Comparison of ENCODE assay signal across 15 cellular contexts in genomic region chr2:112198780-112199179, GRCh38.
"Had no signal": no experiment of that assay in that cellular context is flagged by ENCODE, and none has a peak within 500 bp of the region (broad histone marks: within the 10 kb centered on the region; RNA-seq: fewer than 3 reads in every experiment).

No MANE protein-coding gene starts in this region.

- DNase-seq: activated CD4-positive, alpha-beta T cell treated with anti-CD3 and anti-CD28 coated beads, Interleukin-2, amount 50 U/mL, for 48 hours; activated CD8-positive, alpha-beta memory T cell treated with anti-CD3 and anti-CD28 coated beads, Interleukin-2, amount 10 ng/mL, durations not matched to agents 7 days and 5 days; activated gamma-delta T cell; activated T-cell treated with anti-CD3 and anti-CD28 coated beads, Interleukin-2, amount 50 U/mL, for 4 hours; head of caudate nucleus; nucleus accumbens; stimulated activated CD4-positive, alpha-beta T cell treated with anti-CD3 and anti-CD28 coated beads, Interleukin-12 subunit alpha, Interleukin-12 subunit beta, amount 100 ng/mL, for 4 hours; stimulated activated CD4-positive, alpha-beta T cell treated with anti-CD3 and anti-CD28 coated beads, Interleukin-2, amount 100 ng/mL, for 48 hours; upper lobe of left lung had no signal

- H3K27ac Mint-ChIP-seq: activated CD8-positive, alpha-beta memory T cell treated with anti-CD3 and anti-CD28 coated beads, Interleukin-2, amount 10 ng/mL, durations not matched to agents 7 days and 5 days; activated naive CD8-positive, alpha-beta T cell; memory B cell; natural killer cell treated with Interleukin-12 subunit alpha and Interleukin-12 subunit beta and Interleukin-15 and Interleukin-18, amount 100 ng/mL, for 72 hours; stimulated activated naive CD8-positive, alpha-beta T cell treated with anti-CD3 and anti-CD28 coated beads, Interleukin-15, Interleukin-2, amounts not matched to agents 100 ng/mL and 50 ng/mL, for 24 hours had no signal

- H3K4me1 ChIP-seq: prostate gland, upper lobe of left lung had no signal

- H3K4me3 Mint-ChIP-seq: activated CD8-positive, alpha-beta memory T cell treated with anti-CD3 and anti-CD28 coated beads, Interleukin-2, amount 10 ng/mL, durations not matched to agents 7 days and 5 days; activated naive CD8-positive, alpha-beta T cell; activated T-cell treated with anti-CD3 and anti-CD28 coated beads, Interleukin-2, amount 50 U/mL, for 4 hours; memory B cell; natural killer cell treated with Interleukin-12 subunit alpha and Interleukin-12 subunit beta and Interleukin-15 and Interleukin-18, amount 100 ng/mL, for 72 hours; stimulated activated naive CD8-positive, alpha-beta T cell treated with anti-CD3 and anti-CD28 coated beads, Interleukin-15, Interleukin-2, amounts not matched to agents 100 ng/mL and 50 ng/mL, for 24 hours had no signal

- H3K27me3 Mint-ChIP-seq: activated naive CD8-positive, alpha-beta T cell; stimulated activated naive CD8-positive, alpha-beta T cell treated with anti-CD3 and anti-CD28 coated beads, Interleukin-15, Interleukin-2, amounts not matched to agents 100 ng/mL and 50 ng/mL, for 24 hours had no signal

- H3K27me3 ChIP-seq: upper lobe of left lung had no signal

- H3K27ac ChIP-seq: prostate gland, upper lobe of left lung had no signal

- H3K9me3 Mint-ChIP-seq: natural killer cell treated with Interleukin-12 subunit alpha and Interleukin-12 subunit beta and Interleukin-15 and Interleukin-18, amount 100 ng/mL, for 72 hours had no signal

- H3K4me3 ChIP-seq: prostate gland, upper lobe of left lung had no signal

- H3K9me3 ChIP-seq: prostate gland had no signal

- ATAC-seq: activated CD4-positive, CD25-positive, alpha-beta regulatory T cell treated with anti-CD3 and anti-CD28 coated beads, Interleukin-2, amount 50 U/mL, for 24 hours; activated CD8-positive, alpha-beta memory T cell treated with anti-CD3 and anti-CD28 coated beads, Interleukin-2, amount 10 ng/mL, durations not matched to agents 7 days and 5 days; activated T-cell treated with anti-CD3 and anti-CD28 coated beads, Interleukin-2, amount 50 U/mL, for 4 hours; natural killer cell treated with Interleukin-12 subunit alpha and Interleukin-12 subunit beta and Interleukin-15 and Interleukin-18, amount 100 ng/mL, for 72 hours had no signal

- H3K36me3 ChIP-seq: prostate gland, upper lobe of left lung had no signal
